In genomic region chr19:39951686-39952085, GRCh38 we compare ENCODE assay signal across 11 cellular contexts. TPM values are rescaled to one million over a fixed set of nuclear protein-coding genes. Genes with fewer than 3 reads are reported as not detected.
DNase-seq lines count a peak whose midpoint lies in the region; ATAC-seq and TF ChIP-seq lines count a peak whose summit lies in the region.
"Had no signal": no experiment of that assay in that cellular context is flagged by ENCODE, and none has a peak within 500 bp of the region (broad histone marks: within the 10 kb centered on the region; RNA-seq: fewer than 3 reads in every experiment).

No MANE protein-coding gene starts in this region.

- peak overlapping the region; percentile 36 for H2AFZ ChIP-seq in mammary epithelial cell (ENCODE audit: low read depth, low read length)

- TF ChIP-seq CTCF in NB4 (IDR thresholded peaks at IDR 0.05; ENCODE audit: low read depth, low read length) (no peak), mammary epithelial cell (conservative IDR thresholded peaks at IDR 0.05 in 1 of 2, IDR thresholded peaks at IDR 0.05 in 1 of 2; ENCODE audit: extremely low read depth in 1 of 2, insufficient read depth in 1 of 2, low read depth in 1 of 2, low read length in 2 of 2) (no peak), natural killer cell (IDR thresholded peaks at IDR 0.05) (no peak), uterus (IDR thresholded peaks at IDR 0.05) (no peak), GM10266 (IDR thresholded peaks at IDR 0.05; ENCODE audit: control insufficient read depth, insufficient read depth, low read depth, missing control alignments) (no peak)

- no peak overlapping the region for H3K9ac ChIP-seq in mammary epithelial cell (ENCODE audit: insufficient read depth, low read length)

- intact Hi-C loops in mammary epithelial cell (cut with micrococcal nuclease) = no loop called here
- intact Hi-C loops in natural killer cell (cut with micrococcal nuclease) = no loop called here
- intact Hi-C loops in uterus (cut with DNase I; ENCODE audit: low total_unique reads) = no loop called here

- CTCF ChIA-PET in mammary epithelial cell (lab: Charles Lee; ENCODE audit: low non-redundant PET) = no interaction called here

- TF ChIP-seq POLR2A in NB4 (IDR thresholded peaks at IDR 0.05; ENCODE audit: extremely low read depth, insufficient read length) (no peak), uterus (IDR thresholded peaks at IDR 0.05) (no peak)

- DNase-seq in COLO829 (ENCODE audit: low spot score) = peak; percentile 35
- peak; percentile 59 for DNase-seq in NB4 (ENCODE audit: low read depth)
- peak; percentile 48 for DNase-seq in mammary epithelial cell
- DNase-seq in natural killer cell = no peak
- DNase-seq in medulla oblongata (ENCODE audit: extremely low spot score) = no peak
- no peak for DNase-seq in KG1 (lab: John Stamatoyannopoulos, UW)
- no peak for DNase-seq in uterus
- no peak for DNase-seq in GM10266 (ENCODE audit: extremely low spot score)
- DNase-seq: NCI-H446, testis had no signal

- no peaks in the 10 kb centered on the region for H3K9me3 Mint-ChIP-seq in natural killer cell
- H3K9me3 Mint-ChIP-seq: dendritic cell treated with granulocyte-macrophage colony-stimulating factor and Interleukin-4, amounts not matched to agents 40 ng/mL and 50 ng/mL, for 4 days had no signal

- 8% methylated on average over 2 of the region's 3 CpGs for WGBS in mammary epithelial cell (ENCODE audit: low coverage, missing lambda C conversion rate)

- H3K4me1 Mint-ChIP-seq in natural killer cell = peaks cover 33 to 46% of the 10 kb centered on the region in 2 donors

- H3K27ac ChIP-seq in mammary epithelial cell (ENCODE audit: insufficient read depth, low read depth, low read length) = no peak overlapping the region
- H3K27ac ChIP-seq in uterus = no peak overlapping the region
- H3K27ac ChIP-seq: testis had no signal

- ATAC-seq in natural killer cell = no peak

- in situ Hi-C loops in mammary epithelial cell (cut with MboI; ENCODE audit: low sequenced_read_pairs in 2 of 2) = no loop called here

- H4K20me1 ChIP-seq in mammary epithelial cell (ENCODE audit: insufficient read depth, low read length) = no peaks in the 10 kb centered on the region

- H3K4me1 ChIP-seq in mammary epithelial cell (ENCODE audit: insufficient read depth, low read length) = no peaks in the 10 kb centered on the region
- H3K4me1 ChIP-seq in uterus = no peaks in the 10 kb centered on the region
- H3K4me1 ChIP-seq: testis had no signal

- peak overlapping the region; percentile 34 for H3K4me2 ChIP-seq in mammary epithelial cell (ENCODE audit: insufficient read depth, low read depth, low read length)

- H3K27ac Mint-ChIP-seq in natural killer cell = peak overlapping the region; percentile 86 to 92
- H3K27ac Mint-ChIP-seq: dendritic cell treated with granulocyte-macrophage colony-stimulating factor and Interleukin-4, amounts not matched to agents 40 ng/mL and 50 ng/mL, for 4 days had no signal

- H3K9me3 ChIP-seq in mammary epithelial cell (replicated peaks; ENCODE audit: insufficient read depth, low read length) = no peaks in the 10 kb centered on the region
- H3K9me3 ChIP-seq in uterus = no peaks in the 10 kb centered on the region
- H3K9me3 ChIP-seq: testis had no signal

- H3K4me3 ChIP-seq in NB4 (ENCODE audit: low read depth, low read length) = no peak overlapping the region
- H3K4me3 ChIP-seq in mammary epithelial cell (replicated peaks in 1 of 3; ENCODE audit: insufficient read depth in 1 of 3, low read depth in 2 of 3, low read length in 3 of 3) = no peak overlapping the region
- H3K4me3 ChIP-seq in uterus = no peak overlapping the region
- H3K4me3 ChIP-seq: testis had no signal

- H3K4me3 Mint-ChIP-seq in natural killer cell = no peak overlapping the region
- H3K4me3 Mint-ChIP-seq: dendritic cell treated with granulocyte-macrophage colony-stimulating factor and Interleukin-4, amounts not matched to agents 40 ng/mL and 50 ng/mL, for 4 days had no signal

- H3K36me3 ChIP-seq in mammary epithelial cell (ENCODE audit: insufficient read depth, low read length) (no peaks in the 10 kb centered on the region), uterus (no peaks in the 10 kb centered on the region)

- no peaks in the 10 kb centered on the region for H3K27me3 Mint-ChIP-seq in natural killer cell (ENCODE audit: low read depth in 2 of 2)

- dilution Hi-C loops in mammary epithelial cell (cut with HindIII; ENCODE audit: low sequenced_read_pairs) = no loop called here

- H3K27me3 ChIP-seq in mammary epithelial cell (ENCODE audit: insufficient read depth, low read length) (no peaks in the 10 kb centered on the region), uterus (no peaks in the 10 kb centered on the region)
- H3K27me3 ChIP-seq: testis had no signal

- no peaks in the 10 kb centered on the region for H3K79me2 ChIP-seq in mammary epithelial cell (ENCODE audit: insufficient read depth, low read length)

- BruUV-seq in mammary epithelial cell (replicated peaks; lab: Mats Ljungman, UMichigan) = no TSS peak

- H3K36me3 Mint-ChIP-seq in natural killer cell = no peaks in the 10 kb centered on the region

RNA-seq across cellular contexts. Expression of gene FCGBP, which starts 17.3 kb away (rescaled TPM):
- total RNA-seq in mammary epithelial cell (under 1 TPM; 0.07 to 0.17 TPM), natural killer cell (10 to 100 TPM; 10.6 to 25.1 (median 17.3) TPM), uterus (10 to 100 TPM in 3 of 4 donors, 1 to 10 TPM in 1; 3.8 to 34.7 (median 11.4) TPM)
- polyA plus RNA-seq in mammary epithelial cell = 0.03 TPM
- polyA minus RNA-seq in mammary epithelial cell = not detected

RNA-seq across cellular contexts. Expression of gene PSMC4, which starts 19.3 kb away (rescaled TPM):
- total RNA-seq in mammary epithelial cell = 100 to 1,000 TPM in 1 of 2 donors, 10 to 100 TPM in 1; 85.9 to 100 TPM
- polyA plus RNA-seq in mammary epithelial cell = 98.6 TPM
- 63.9 TPM for polyA minus RNA-seq in mammary epithelial cell
- 100 to 1,000 TPM in 2 of 3 donors, 10 to 100 TPM in 1; 84.9 to 116 (median 101) TPM for total RNA-seq in natural killer cell
- total RNA-seq in uterus = 100 to 1,000 TPM in 1 of 4 donors, 10 to 100 TPM in 3; 59.4 to 162 (median 67.2) TPM

RNA-seq across cellular contexts. Expression of gene ZNF546, which starts 45.2 kb away (rescaled TPM):
- total RNA-seq in mammary epithelial cell (1 to 10 TPM; 1.0 to 1.7 TPM), natural killer cell (1 to 10 TPM; 3.3 to 4.0 (median 3.8) TPM), uterus (10 to 100 TPM in 1 of 4 donors, 1 to 10 TPM in 3; 1.0 to 18.9 (median 6.3) TPM)
- 0.32 TPM for polyA plus RNA-seq in mammary epithelial cell
- polyA minus RNA-seq in mammary epithelial cell = 0.72 TPM

Comparison
In these comparisons a context has a peak if more than half of its experiments do, and no peak if none do; other contexts are left out.
1. DNase-seq: peak in COLO829 (single experiment), NB4 (single experiment) and mammary epithelial cell (single experiment); none in natural killer cell (single experiment), medulla oblongata (single experiment), KG1 (single experiment), uterus (0 of 2) and GM10266 (single experiment).
2. RNA of gene FCGBP, which starts 17.3 kb away (total RNA-seq): 10.6 to 25.1 TPM in natural killer cell and 3.8 to 34.7 TPM in uterus; 0.07 to 0.17 TPM in mammary epithelial cell; every median in the first group is over 4 times any median in the second.